20 cellular contexts compared by ENCODE assay signal in genomic region chr10:34206078-34206477, GRCh38.
DNase-seq lines count a peak whose midpoint lies in the region; ATAC-seq and TF ChIP-seq lines count a peak whose summit lies in the region.
"Had no signal": no experiment of that assay in that cellular context is flagged by ENCODE, and none has a peak within 500 bp of the region (broad histone marks: within the 10 kb centered on the region; RNA-seq: fewer than 3 reads in every experiment).

No MANE protein-coding gene starts in this region.

- no peaks in the 10 kb centered on the region for H3K9me3 ChIP-seq in mucosa of rectum (ENCODE audit: control insufficient read depth in 2 of 2, low read length in 2 of 2)
- H3K9me3 ChIP-seq: ascending aorta, prostate gland, vagina had no signal

- peak overlapping the region; percentile 1 to 40 for H3K27ac ChIP-seq in mucosa of rectum (ENCODE audit: low read depth in 2 of 2, low read length in 2 of 2)
- H3K27ac ChIP-seq: ascending aorta, prostate gland, vagina, VCaP had no signal

- no peaks in the 10 kb centered on the region for H3K27me3 ChIP-seq in mucosa of rectum (ENCODE audit: control insufficient read depth in 2 of 2, insufficient read depth in 2 of 2, low read length in 2 of 2)
- H3K27me3 ChIP-seq: ascending aorta, vagina had no signal

- peaks cover 7 to 8% of the 10 kb centered on the region in 2 donors for H3K4me1 ChIP-seq in mucosa of rectum (ENCODE audit: control insufficient read depth in 2 of 2, insufficient read depth in 2 of 2, low read length in 2 of 2)
- H3K4me1 ChIP-seq: ascending aorta, prostate gland, vagina had no signal

- no peak overlapping the region for H3K9ac ChIP-seq in mucosa of rectum (ENCODE audit: low read depth in 1 of 2, low read length in 2 of 2)

- no peak for DNase-seq in GM12864 (ENCODE audit: low read depth)
- peak; percentile 29 to 44 for DNase-seq in Kasumi-1 (lab: John Stamatoyannopoulos, UW)
- no peak for DNase-seq in occipital lobe (lab: John Stamatoyannopoulos, UW)
- DNase-seq in NCI-H187 treated with DMSO at 0.1 percent for 48 hours (lab: John Stamatoyannopoulos, UW): no peak
- DNase-seq: activated CD4-positive, alpha-beta T cell treated with anti-CD3 and anti-CD28 coated beads, Interleukin-2, amount 50 U/mL, for 48 hours; activated naive CD4-positive, alpha-beta T cell treated with anti-CD3 and anti-CD28 coated beads for 36 hours; activated T-cell treated with anti-CD3 and anti-CD28 coated beads, Interleukin-2, amount 50 U/mL, for 1 hour; Calu3; cerebellar nuclear complex; effector memory CD4-positive, alpha-beta T cell; NCI-H187; NCI-H446 treated with DMSO at 0.1 percent for 48 hours; stimulated activated CD4-positive, alpha-beta T cell treated with anti-CD3 and anti-CD28 coated beads, Interleukin-4, amount 100 ng/mL, for 4 hours had no signal

- no peaks in the 10 kb centered on the region for H3K36me3 ChIP-seq in mucosa of rectum (ENCODE audit: control insufficient read depth in 2 of 2, insufficient read depth in 2 of 2, low read length in 2 of 2)
- H3K36me3 ChIP-seq: ascending aorta, prostate gland, vagina had no signal

- peak; percentile 62 for ATAC-seq in GM18907 (IDR thresholded peaks at IDR 0.05; ENCODE audit: unreplicated experiment)
- no peak for ATAC-seq in GM19455 (IDR thresholded peaks at IDR 0.05; ENCODE audit: unreplicated experiment)

- peak; percentile 20 for TF ChIP-seq CTCF in GM12864 (IDR thresholded peaks at IDR 0.05; ENCODE audit: low read depth, low read length, missing control alignments)

- H3K4me3 ChIP-seq in GM12864 (ENCODE audit: low read depth, low read length): no peak overlapping the region
- no peak overlapping the region for H3K4me3 ChIP-seq in mucosa of rectum (ENCODE audit: low read length in 2 of 2)
- H3K4me3 ChIP-seq: ascending aorta, prostate gland, vagina had no signal

Comparison
In these comparisons a context has a peak if more than half of its experiments do, and no peak if none do; other contexts are left out.
1. DNase-seq: peak in Kasumi-1 (2 of 2); none in GM12864 (single experiment), occipital lobe (single experiment) and NCI-H187 treated with DMSO at 0.1 percent for 48 hours (single experiment).